13 cellular contexts compared by ENCODE assay signal in the genomic region with DNA sequence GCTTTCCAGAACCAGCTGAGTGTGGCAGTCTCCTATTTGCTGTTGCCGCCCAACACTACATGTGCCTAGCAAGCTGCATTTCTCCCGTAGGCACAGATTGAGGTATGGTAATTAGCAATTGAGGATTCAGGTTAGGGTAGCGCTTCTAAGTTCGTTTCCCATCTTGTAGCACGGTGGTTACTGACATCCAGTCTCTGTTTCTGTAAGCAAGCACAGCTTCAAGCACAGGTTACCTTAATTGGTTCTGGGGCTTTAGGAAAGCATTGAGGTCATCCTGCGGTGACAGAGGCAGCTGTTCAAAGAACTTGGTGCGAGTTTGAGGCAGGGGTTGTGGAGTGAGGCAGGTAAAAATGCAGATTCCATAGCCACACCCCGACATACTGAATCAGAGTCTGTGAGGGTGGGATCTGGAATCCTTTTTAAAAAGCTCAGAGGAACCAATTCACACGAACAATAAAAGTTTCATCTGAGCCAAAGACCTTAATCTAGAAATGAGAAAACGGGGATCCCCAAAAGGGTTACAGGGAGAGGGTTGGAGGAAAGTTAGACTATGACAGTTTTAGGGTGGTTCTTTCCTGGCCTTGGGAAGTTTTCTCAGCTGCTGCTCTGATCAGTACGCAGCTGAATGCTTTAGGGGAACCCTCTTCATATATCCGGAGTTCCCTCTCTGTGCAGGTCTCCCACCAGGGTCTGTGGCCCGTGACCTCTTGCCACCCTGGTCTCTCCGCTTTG. TPM values are rescaled to one million over a fixed set of nuclear protein-coding genes. Genes with fewer than 3 reads are reported as not detected.
"Had no signal": no experiment of that assay in that cellular context is flagged by ENCODE, and none has a peak within 500 bp of the region (broad histone marks: within the 10 kb centered on the region; RNA-seq: fewer than 3 reads in every experiment).

No MANE protein-coding gene starts in this region.

RNA-seq across cellular contexts. Expression of a gene that starts 21.9 kb away (rescaled TPM):
- total RNA-seq: activated CD8-positive, alpha-beta T cell treated with anti-CD3 and anti-CD28 coated beads for 36 hours; activated T-helper 1 cell treated with anti-CD3 and anti-CD28 coated beads, Interleukin-12 subunit alpha, Interleukin-12 subunit beta, Interleukin-2, Interleukin-4 antibody, amounts not matched to agents 30 ng/mL and 10 ng/mL and 1 ng/mL, durations not matched to agents 14 hours and 24 hours and 36 hours; astrocyte; dorsolateral prefrontal cortex; esophagus mucosa; glomerular endothelial cell; kidney epithelial cell; left ventricle myocardium superior; occipital lobe; progenitor cell of endocrine pancreas; right cardiac atrium; uterus had no signal
- polyA plus RNA-seq: right cardiac atrium, small intestine had no signal
